ENCODE assay signal across 9 cellular contexts in genomic region chr1:75791022-75791421, GRCh38. TPM values are rescaled to one million over a fixed set of nuclear protein-coding genes. Genes with fewer than 3 reads are reported as not detected.
A peak's percentile ranks its signal among the peaks of the same experiment; 100 is the strongest.
DNase-seq lines count a peak whose midpoint lies in the region; ATAC-seq and TF ChIP-seq lines count a peak whose summit lies in the region.
"Had no signal": no experiment of that assay in that cellular context is flagged by ENCODE, and none has a peak within 500 bp of the region (broad histone marks: within the 10 kb centered on the region; RNA-seq: fewer than 3 reads in every experiment).

No MANE protein-coding gene starts in this region.

- POLR2A ChIA-PET in activated CD4-positive, alpha-beta T cell treated with anti-CD3 and anti-CD28 coated beads, Interleukin-2, amount 10 ng/mL, durations not matched to agents 7 days and 5 days (lab: Charles Lee) = no interaction called here

- no peaks in the 10 kb centered on the region for H3K27me3 Mint-ChIP-seq in activated CD4-positive, alpha-beta T cell treated with anti-CD3 and anti-CD28 coated beads, Interleukin-2, amount 10 ng/mL, durations not matched to agents 7 days and 5 days
- no peaks in the 10 kb centered on the region for H3K27me3 Mint-ChIP-seq in stimulated activated naive B cell treated with anti-CD40 and anti-IgM and Interleukin-4, amounts not matched to agents 10 μg/mL and 1 μg/mL and 100 μg/mL, for 72 hours

- H3K36me3 Mint-ChIP-seq in activated CD4-positive, alpha-beta T cell treated with anti-CD3 and anti-CD28 coated beads, Interleukin-2, amount 10 ng/mL, durations not matched to agents 7 days and 5 days (ENCODE audit: low read depth) = peaks cover 82% of the 10 kb centered on the region
- H3K36me3 Mint-ChIP-seq in stimulated activated naive B cell treated with anti-CD40 and anti-IgM and Interleukin-4, amounts not matched to agents 10 μg/mL and 1 μg/mL and 100 μg/mL, for 72 hours = peaks cover 58 to 82% of the 10 kb centered on the region in 2 donors

- H3K9me2 ChIP-seq in SU-DHL-6 (replicated peaks; ENCODE audit: insufficient read depth, low read length) = no peaks in the 10 kb centered on the region

- H3K9me3 ChIP-seq in SU-DHL-6 (ENCODE audit: insufficient read depth, low read length) = no peaks in the 10 kb centered on the region

- peak overlapping the region; percentile 62 for H3K27ac Mint-ChIP-seq in activated CD4-positive, alpha-beta T cell treated with anti-CD3 and anti-CD28 coated beads, Interleukin-2, amount 10 ng/mL, durations not matched to agents 7 days and 5 days
- H3K27ac Mint-ChIP-seq in stimulated activated naive B cell treated with anti-CD40 and anti-IgM and Interleukin-4, amounts not matched to agents 10 μg/mL and 1 μg/mL and 100 μg/mL, for 72 hours = peak overlapping the region; percentile 89

- no peak overlapping the region for H3K9ac ChIP-seq in SU-DHL-6 (ENCODE audit: low read length)

- H3K36me3 ChIP-seq in SU-DHL-6 (ENCODE audit: low read length) = peaks cover 90% of the 10 kb centered on the region

- H3K4me3 Mint-ChIP-seq in activated CD4-positive, alpha-beta T cell treated with anti-CD3 and anti-CD28 coated beads, Interleukin-2, amount 10 ng/mL, durations not matched to agents 7 days and 5 days = peak overlapping the region; percentile 94
- peak overlapping the region; percentile 55 to 81 for H3K4me3 Mint-ChIP-seq in stimulated activated naive B cell treated with anti-CD40 and anti-IgM and Interleukin-4, amounts not matched to agents 10 μg/mL and 1 μg/mL and 100 μg/mL, for 72 hours

- H3K27ac ChIP-seq in SU-DHL-6 (ENCODE audit: low read depth, low read length) = no peak overlapping the region

- peaks cover 46% of the 10 kb centered on the region for H3K4me1 Mint-ChIP-seq in activated CD4-positive, alpha-beta T cell treated with anti-CD3 and anti-CD28 coated beads, Interleukin-2, amount 10 ng/mL, durations not matched to agents 7 days and 5 days
- peaks cover 22 to 47% of the 10 kb centered on the region in 2 donors for H3K4me1 Mint-ChIP-seq in stimulated activated naive B cell treated with anti-CD40 and anti-IgM and Interleukin-4, amounts not matched to agents 10 μg/mL and 1 μg/mL and 100 μg/mL, for 72 hours

- DNase-seq in activated CD4-positive, alpha-beta T cell treated with anti-CD3 and anti-CD28 coated beads, Interleukin-2, amount 10 ng/mL, durations not matched to agents 7 days and 5 days = no peak
- no peak for DNase-seq in activated CD4-positive, alpha-beta T cell treated with anti-CD3 and anti-CD28 coated beads for 1 hour
- DNase-seq in fibroblast of mammary gland (ENCODE audit: low read depth) (peak; percentile 60), KBM-7 (no peak)
- no peak for DNase-seq in stimulated activated naive B cell treated with anti-CD40 and anti-IgM and Interleukin-4, amounts not matched to agents 10 μg/mL and 1 μg/mL and 100 μg/mL, for 72 hours
- DNase-seq: central memory CD4-positive, alpha-beta T cell had no signal

- peak overlapping the region; percentile 95 for H3K4me2 ChIP-seq in SU-DHL-6 (ENCODE audit: low read depth, low read length, poor library complexity, severe bottlenecking)

- no peak overlapping the region for H2AFZ ChIP-seq in SU-DHL-6 (ENCODE audit: low read depth, low read length, severe bottlenecking)

- no peaks in the 10 kb centered on the region for H3K9me3 Mint-ChIP-seq in activated CD4-positive, alpha-beta T cell treated with anti-CD3 and anti-CD28 coated beads, Interleukin-2, amount 10 ng/mL, durations not matched to agents 7 days and 5 days
- no peaks in the 10 kb centered on the region for H3K9me3 Mint-ChIP-seq in stimulated activated naive B cell treated with anti-CD40 and anti-IgM and Interleukin-4, amounts not matched to agents 10 μg/mL and 1 μg/mL and 100 μg/mL, for 72 hours

- H3K4me3 ChIP-seq in SU-DHL-6 (ENCODE audit: insufficient read depth, low read length, poor library complexity, severe bottlenecking) (no peak overlapping the region), fibroblast of mammary gland (ENCODE audit: control insufficient read depth, low read depth, low read length) (no peak overlapping the region)

- TF ChIP-seq CTCF in SU-DHL-6 (IDR thresholded peaks at IDR 0.05; ENCODE audit: insufficient read depth, low read length, poor library complexity, severe bottlenecking) (no peak), fibroblast of mammary gland (conservative IDR thresholded peaks at IDR 0.05; ENCODE audit: control insufficient read depth, insufficient read depth, low read depth, low read length) (no peak)

- H3K79me2 ChIP-seq in SU-DHL-6 (ENCODE audit: insufficient read depth, low read length) = peaks cover 68% of the 10 kb centered on the region

- peaks cover 99% of the 10 kb centered on the region for H3F3A ChIP-seq in SU-DHL-6 (ENCODE audit: insufficient read depth)

- no peaks in the 10 kb centered on the region for H3K27me3 ChIP-seq in SU-DHL-6 (ENCODE audit: low read length)

- no peak for ATAC-seq in stimulated activated naive B cell treated with anti-CD40 and anti-IgM and Interleukin-4, amounts not matched to agents 10 μg/mL and 1 μg/mL and 100 μg/mL, for 72 hours (replicated peaks)
- ATAC-seq in GM19324 (IDR thresholded peaks at IDR 0.05; ENCODE audit: low FRiP score, unreplicated experiment) = no peak
- ATAC-seq in HG03571 (IDR thresholded peaks at IDR 0.05; ENCODE audit: unreplicated experiment) = no peak

- peaks cover 74% of the 10 kb centered on the region for H4K20me1 ChIP-seq in SU-DHL-6 (ENCODE audit: low read depth, low read length)

- in situ Hi-C loops in KBM-7 (cut with MboI; ENCODE audit: low pct_unique_long_range_greater_than_20kb, low sequenced_read_pairs) = no loop called here

- CTCF ChIA-PET in activated CD4-positive, alpha-beta T cell treated with anti-CD3 and anti-CD28 coated beads, Interleukin-2, amount 10 ng/mL, durations not matched to agents 7 days and 5 days (lab: Charles Lee) = interaction anchor here (0.6 kb wide), 3 partner anchors 13 to 1492 kb away, joined by 3 to 4 read pairs (median 3); no protein-coding TSS in a partner anchor

RNA-seq across cellular contexts. Expression of gene RABGGTB, which starts 5.0 kb away (rescaled TPM):
- 10 to 100 TPM; 76.8 to 81.2 TPM for total RNA-seq in activated CD4-positive, alpha-beta T cell treated with anti-CD3 and anti-CD28 coated beads, Interleukin-2, amount 10 ng/mL, durations not matched to agents 7 days and 5 days

RNA-seq across cellular contexts. Expression of gene MSH4, which starts 5.7 kb away (rescaled TPM):
- total RNA-seq in activated CD4-positive, alpha-beta T cell treated with anti-CD3 and anti-CD28 coated beads, Interleukin-2, amount 10 ng/mL, durations not matched to agents 7 days and 5 days = under 1 TPM; 0.40 to 0.46 TPM
